In genomic region chr4:39770005-39770404, GRCh38 we compare ENCODE assay signal across 1 cellular context.
TF ChIP-seq lines count a peak whose summit lies in the region.

No MANE protein-coding gene starts in this region.

TF ChIP-seq in HepG2, 621 proteins besides CTCF, POLR2A, EP300 and RAD21 (continued from another document):
- TF ChIP-seq E2F5 (CRISPR knock-in tag; conservative IDR thresholded peaks at IDR 0.05): no peak
TF ChIP-seq in HepG2: peak in this region for 0.
